ENCODE assay signal across 24 cellular contexts in the genomic region with DNA sequence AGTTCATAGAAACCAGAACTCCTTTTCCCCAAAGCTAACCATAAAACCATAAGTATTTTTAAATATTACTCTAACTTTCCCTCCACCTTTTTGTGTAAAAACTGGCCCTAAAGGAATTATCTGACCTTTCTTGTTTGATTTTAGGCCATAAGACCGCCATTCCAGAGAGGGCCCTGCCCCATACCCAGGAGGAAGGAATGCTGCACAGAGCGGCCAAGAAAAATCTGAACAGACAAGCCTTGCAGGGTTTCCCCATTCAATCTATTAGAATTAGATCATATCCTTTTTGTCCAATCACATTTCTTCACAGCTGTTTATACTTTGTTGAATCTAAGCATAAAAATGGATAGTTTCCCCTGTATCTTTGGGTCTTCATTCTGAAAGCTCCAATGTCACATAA.
A peak's percentile ranks its signal among the peaks of the same experiment; 100 is the strongest.
DNase-seq lines count a peak whose midpoint lies in the region; ATAC-seq, FAIRE-seq and TF ChIP-seq lines count a peak whose summit lies in the region.
"Had no signal": no experiment of that assay in that cellular context is flagged by ENCODE, and none has a peak within 500 bp of the region (broad histone marks: within the 10 kb centered on the region; RNA-seq: fewer than 3 reads in every experiment).

No MANE protein-coding gene starts in this region.

- TF ChIP-seq CTCF in Calu3 (IDR thresholded peaks at IDR 0.05; ENCODE audit: unreplicated experiment): no peak
- no peak for TF ChIP-seq CTCF in bronchial epithelial cell (IDR thresholded peaks at IDR 0.05; ENCODE audit: insufficient read depth, low read length, severe bottlenecking)
- TF ChIP-seq CTCF in mesothelial cell of epicardium (IDR thresholded peaks at IDR 0.05; ENCODE audit: unreplicated experiment): no peak
- no peak for TF ChIP-seq CTCF in activated CD8-positive, alpha-beta T cell treated with anti-CD3 and anti-CD28 coated beads for 36 hours (IDR thresholded peaks at IDR 0.05)
- no peak for TF ChIP-seq CTCF in colonic mucosa (IDR thresholded peaks at IDR 0.05)

- POLR2A ChIA-PET in activated CD8-positive, alpha-beta T cell treated with anti-CD3 and anti-CD28 coated beads for 36 hours (lab: Charles Lee): no interaction called here

- H3K9ac ChIP-seq in colonic mucosa (ENCODE audit: low read depth in 2 of 2, low read length in 2 of 2): no peak overlapping the region
- H3K9ac ChIP-seq: BLaER1, GM23248 had no signal

- no peaks in the 10 kb centered on the region for H3K9me3 ChIP-seq in colonic mucosa
- H3K9me3 ChIP-seq: BLaER1, Caco-2 had no signal

- H3K36me3 ChIP-seq in bronchial epithelial cell (ENCODE audit: control insufficient read depth, insufficient read depth, low read length) (no peaks in the 10 kb centered on the region), colonic mucosa (no peaks in the 10 kb centered on the region)
- H3K36me3 ChIP-seq: BLaER1 had no signal

- CTCF ChIA-PET in Calu3 (lab: Charles Lee): interaction anchor here (0.6 to 2.0 kb wide), 2 partner anchors 8 to 190 kb away, joined by 6 to 7 read pairs; no protein-coding TSS in a partner anchor
- CTCF ChIA-PET in activated CD8-positive, alpha-beta T cell treated with anti-CD3 and anti-CD28 coated beads for 36 hours (lab: Charles Lee): interaction anchor here (1.6 kb wide), 1 partner anchor 15 kb away, joined by 3 read pairs; no protein-coding TSS in a partner anchor

- BruUV-seq in Calu3 (replicated peaks; lab: Mats Ljungman, UMichigan): no TSS peak

- no peaks in the 10 kb centered on the region for H3K27me3 Mint-ChIP-seq in Calu3 (ENCODE audit: unreplicated experiment)
- no peaks in the 10 kb centered on the region for H3K27me3 Mint-ChIP-seq in mesothelial cell of epicardium (ENCODE audit: low read depth)
- no peaks in the 10 kb centered on the region for H3K27me3 Mint-ChIP-seq in activated CD8-positive, alpha-beta T cell treated with anti-CD3 and anti-CD28 coated beads for 36 hours
- H3K27me3 Mint-ChIP-seq: B cell; CD4-positive, CD25-positive, alpha-beta regulatory T cell had no signal

- H3K4me3 ChIP-seq in bronchial epithelial cell (ENCODE audit: low read depth, low read length) (no peak overlapping the region), colonic mucosa (no peak overlapping the region)
- H3K4me3 ChIP-seq: BLaER1, GM23248 had no signal

- no peak for FAIRE-seq in bronchial epithelial cell (lab: Jason Lieb, UNC)
- FAIRE-seq: A204.1, D721Med, G401.6, GM12892, GM19239, H1 had no signal

- H3K4me1 Mint-ChIP-seq in Calu3 (ENCODE audit: low read depth, unreplicated experiment) (peaks cover 32% of the 10 kb centered on the region), mesothelial cell of epicardium (peaks cover 16% of the 10 kb centered on the region)
- no peaks in the 10 kb centered on the region for H3K4me1 Mint-ChIP-seq in activated CD8-positive, alpha-beta T cell treated with anti-CD3 and anti-CD28 coated beads for 36 hours (ENCODE audit: low read depth)
- H3K4me1 Mint-ChIP-seq: B cell; CD4-positive, CD25-positive, alpha-beta regulatory T cell had no signal

- H3K36me3 Mint-ChIP-seq in Calu3 (ENCODE audit: insufficient read depth, unreplicated experiment) (no peaks in the 10 kb centered on the region), mesothelial cell of epicardium (no peaks in the 10 kb centered on the region)
- no peaks in the 10 kb centered on the region for H3K36me3 Mint-ChIP-seq in activated CD8-positive, alpha-beta T cell treated with anti-CD3 and anti-CD28 coated beads for 36 hours (ENCODE audit: low read depth)
- H3K36me3 Mint-ChIP-seq: CD4-positive, CD25-positive, alpha-beta regulatory T cell; CD8-positive, alpha-beta T cell had no signal

- H3K4me1 ChIP-seq in colonic mucosa: no peaks in the 10 kb centered on the region
- H3K4me1 ChIP-seq: BLaER1, Caco-2 had no signal

- H3K4me3 Mint-ChIP-seq in Calu3 (ENCODE audit: low read depth, unreplicated experiment) (no peak overlapping the region), mesothelial cell of epicardium (no peak overlapping the region)
- H3K4me3 Mint-ChIP-seq in activated CD8-positive, alpha-beta T cell treated with anti-CD3 and anti-CD28 coated beads for 36 hours: no peak overlapping the region
- H3K4me3 Mint-ChIP-seq: B cell; CD4-positive, CD25-positive, alpha-beta regulatory T cell; CD8-positive, alpha-beta T cell had no signal

- H3K9me3 Mint-ChIP-seq in Calu3 (ENCODE audit: low read depth, unreplicated experiment) (peaks cover 4% of the 10 kb centered on the region), mesothelial cell of epicardium (peaks cover 18% of the 10 kb centered on the region)
- peaks cover 5% of the 10 kb centered on the region for H3K9me3 Mint-ChIP-seq in activated CD8-positive, alpha-beta T cell treated with anti-CD3 and anti-CD28 coated beads for 36 hours

- H3K27ac Mint-ChIP-seq in Calu3 (ENCODE audit: unreplicated experiment) (peak overlapping the region; percentile 3), mesothelial cell of epicardium (peak overlapping the region; percentile 78)
- H3K27ac Mint-ChIP-seq in activated CD8-positive, alpha-beta T cell treated with anti-CD3 and anti-CD28 coated beads for 36 hours: no peak overlapping the region
- H3K27ac Mint-ChIP-seq: B cell; CD8-positive, alpha-beta T cell had no signal

- intact Hi-C loops in Calu3 (cut with micrococcal nuclease; ENCODE audit: unreplicated experiment) (no loop called here), colonic mucosa (cut with DNase I) (no loop called here)
- intact Hi-C loops in activated CD8-positive, alpha-beta T cell treated with anti-CD3 and anti-CD28 coated beads for 36 hours (cut with micrococcal nuclease): no loop called here

- H3K27me3 ChIP-seq in bronchial epithelial cell (ENCODE audit: control insufficient read depth, insufficient read depth, low read length): no peaks in the 10 kb centered on the region
- no peaks in the 10 kb centered on the region for H3K27me3 ChIP-seq in colonic mucosa
- H3K27me3 ChIP-seq: BLaER1 had no signal

- no peak for ATAC-seq in activated CD8-positive, alpha-beta T cell treated with anti-CD3 and anti-CD28 coated beads for 36 hours
- ATAC-seq: CD8-positive, alpha-beta T cell had no signal

- DNase-seq in Calu3 (peak; percentile 61), bronchial epithelial cell (ENCODE audit: low read depth) (peak; percentile 9), mesothelial cell of epicardium (ENCODE audit: low spot score in 2 of 2, unreplicated experiment in 2 of 2) (no peak), colonic mucosa (no peak)
- DNase-seq in activated CD8-positive, alpha-beta T cell treated with anti-CD3 and anti-CD28 coated beads for 36 hours: no peak
- DNase-seq in stimulated activated CD4-positive, alpha-beta T cell treated with anti-CD3 and anti-CD28 coated beads, Interleukin-12 subunit alpha, Interleukin-12 subunit beta, amount 100 ng/mL, for 4 hours: no peak
- DNase-seq: Caco-2; CD4-positive, CD25-positive, alpha-beta regulatory T cell; CD8-positive, alpha-beta T cell; DMS 273 treated with DMSO at 0.1 percent for 48 hours; DMS79 treated with DMSO at 0.1 percent for 48 hours; GM23248; H7; HCEC 1CT had no signal

- no peak overlapping the region for H3K27ac ChIP-seq in colonic mucosa
- H3K27ac ChIP-seq: 22Rv1, BLaER1, C4-2B, GM23248 had no signal

Comparison
In these comparisons a context has a peak if more than half of its experiments do, and no peak if none do; other contexts are left out.
1. DNase-seq: peak in Calu3 (single experiment) and bronchial epithelial cell (single experiment); none in mesothelial cell of epicardium (0 of 2), activated CD8-positive, alpha-beta T cell treated with anti-CD3 and anti-CD28 coated beads for 36 hours (single experiment), colonic mucosa (single experiment) and stimulated activated CD4-positive, alpha-beta T cell treated with anti-CD3 and anti-CD28 coated beads, Interleukin-12 subunit alpha, Interleukin-12 subunit beta, amount 100 ng/mL, for 4 hours (single experiment).